Comparison of ENCODE assay signal across 1 cellular context in the genomic region with DNA sequence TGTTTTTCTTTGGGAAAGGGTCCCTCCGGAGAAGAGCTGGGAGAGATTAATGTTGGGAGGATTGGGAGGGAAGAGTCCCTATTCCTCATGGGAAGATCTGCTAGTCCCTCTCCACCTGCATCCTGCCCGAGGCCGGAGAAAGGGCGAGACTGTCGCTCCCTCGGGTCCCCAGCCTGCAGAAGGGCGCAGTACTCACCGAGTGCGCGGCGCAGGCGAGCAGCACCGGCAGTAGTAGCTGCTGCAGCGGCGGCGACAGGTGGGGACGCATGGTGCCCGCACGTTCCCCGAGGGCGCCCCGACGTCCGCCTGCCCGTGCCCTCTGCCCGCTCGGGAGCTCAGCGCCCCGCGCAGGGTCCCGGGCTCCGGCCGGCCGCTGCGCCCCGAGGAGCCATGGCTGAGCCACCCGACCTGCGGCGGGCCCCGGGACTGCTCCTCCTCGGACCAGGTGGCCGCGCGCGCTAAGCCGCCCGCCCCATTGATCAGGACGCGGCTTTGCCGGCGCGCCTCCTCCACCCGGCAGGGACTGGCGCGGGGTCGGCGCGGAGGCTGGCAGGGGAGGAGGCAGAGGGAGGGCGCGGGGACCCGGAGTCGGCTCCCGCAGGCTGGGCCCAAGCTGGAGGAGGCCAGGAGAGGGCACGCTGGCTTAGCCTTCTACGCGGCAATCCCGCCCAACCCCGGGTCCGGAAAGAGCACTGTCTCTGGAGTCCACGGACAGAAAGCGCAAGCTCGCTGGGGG.
A peak's percentile ranks its signal among the peaks of the same experiment; 100 is the strongest.
TF ChIP-seq lines count a peak whose summit lies in the region.

A gene (minus strand): TSS at position 525 of the 736 bp plus-strand sequence. CDS start 257 bp downstream, at position 268.

TF ChIP-seq in WTC11, 78 proteins besides CTCF, POLR2A, EP300 and RAD21 (continued from another document and continues in another):
- TF ChIP-seq, protein P1, sequence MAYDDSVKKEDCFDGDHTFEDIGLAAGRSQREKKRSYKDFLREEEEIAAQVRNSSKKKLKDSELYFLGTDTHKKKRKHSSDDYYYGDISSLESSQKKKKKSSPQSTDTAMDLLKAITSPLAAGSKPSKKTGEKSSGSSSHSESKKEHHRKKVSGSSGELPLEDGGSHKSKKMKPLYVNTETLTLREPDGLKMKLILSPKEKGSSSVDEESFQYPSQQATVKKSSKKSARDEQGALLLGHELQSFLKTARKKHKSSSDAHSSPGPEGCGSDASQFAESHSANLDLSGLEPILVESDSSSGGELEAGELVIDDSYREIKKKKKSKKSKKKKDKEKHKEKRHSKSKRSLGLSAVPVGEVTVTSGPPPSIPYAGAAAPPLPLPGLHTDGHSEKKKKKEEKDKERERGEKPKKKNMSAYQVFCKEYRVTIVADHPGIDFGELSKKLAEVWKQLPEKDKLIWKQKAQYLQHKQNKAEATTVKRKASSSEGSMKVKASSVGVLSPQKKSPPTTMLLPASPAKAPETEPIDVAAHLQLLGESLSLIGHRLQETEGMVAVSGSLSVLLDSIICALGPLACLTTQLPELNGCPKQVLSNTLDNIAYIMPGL (CRISPR knock-in tag; IDR thresholded peaks at IDR 0.05), result peak; percentile 65
- no peak for TF ChIP-seq TEAD4 (CRISPR knock-in tag; IDR thresholded peaks at IDR 0.05)
- TF ChIP-seq NR3C1 (CRISPR knock-in tag; conservative IDR thresholded peaks at IDR 0.05; ENCODE audit: low read depth), result no peak
- TF ChIP-seq ZBTB21 (CRISPR knock-in tag; IDR thresholded peaks at IDR 0.05; ENCODE audit: borderline replicate concordance), result no peak
- peak; percentile 49; the same call in 1 of the 2 replicates for TF ChIP-seq ZNF263 (CRISPR knock-in tag; IDR thresholded peaks at IDR 0.05; ENCODE audit: low read depth)
- no peak for TF ChIP-seq NFE2L1 (CRISPR knock-in tag; IDR thresholded peaks at IDR 0.05)
- TF ChIP-seq MXD4 (CRISPR knock-in tag; IDR thresholded peaks at IDR 0.05; ENCODE audit: borderline replicate concordance), result no peak
- no peak; the same call in 1 of the 2 replicates for TF ChIP-seq ESRRA (CRISPR knock-in tag; IDR thresholded peaks at IDR 0.05; ENCODE audit: borderline replicate concordance)
- TF ChIP-seq, protein P2, sequence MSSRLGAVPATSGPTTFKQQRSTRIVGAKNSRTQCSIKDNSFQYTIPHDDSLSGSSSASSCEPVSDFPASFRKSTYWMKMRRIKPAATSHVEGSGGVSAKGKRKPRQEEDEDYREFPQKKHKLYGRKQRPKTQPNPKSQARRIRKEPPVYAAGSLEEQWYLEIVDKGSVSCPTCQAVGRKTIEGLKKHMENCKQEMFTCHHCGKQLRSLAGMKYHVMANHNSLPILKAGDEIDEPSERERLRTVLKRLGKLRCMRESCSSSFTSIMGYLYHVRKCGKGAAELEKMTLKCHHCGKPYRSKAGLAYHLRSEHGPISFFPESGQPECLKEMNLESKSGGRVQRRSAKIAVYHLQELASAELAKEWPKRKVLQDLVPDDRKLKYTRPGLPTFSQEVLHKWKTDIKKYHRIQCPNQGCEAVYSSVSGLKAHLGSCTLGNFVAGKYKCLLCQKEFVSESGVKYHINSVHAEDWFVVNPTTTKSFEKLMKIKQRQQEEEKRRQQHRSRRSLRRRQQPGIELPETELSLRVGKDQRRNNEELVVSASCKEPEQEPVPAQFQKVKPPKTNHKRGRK (CRISPR knock-in tag; IDR thresholded peaks at IDR 0.05; ENCODE audit: borderline replicate concordance), result no peak
- no peak for TF ChIP-seq ZNF671 (CRISPR knock-in tag; IDR thresholded peaks at IDR 0.05)
- TF ChIP-seq, protein P3, sequence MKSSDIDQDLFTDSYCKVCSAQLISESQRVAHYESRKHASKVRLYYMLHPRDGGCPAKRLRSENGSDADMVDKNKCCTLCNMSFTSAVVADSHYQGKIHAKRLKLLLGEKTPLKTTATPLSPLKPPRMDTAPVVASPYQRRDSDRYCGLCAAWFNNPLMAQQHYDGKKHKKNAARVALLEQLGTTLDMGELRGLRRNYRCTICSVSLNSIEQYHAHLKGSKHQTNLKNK (CRISPR knock-in tag; IDR thresholded peaks at IDR 0.05), result no peak
- no peak for TF ChIP-seq SOX15 (CRISPR knock-in tag; IDR thresholded peaks at IDR 0.05)
- TF ChIP-seq MYBL2 (CRISPR knock-in tag; IDR thresholded peaks at IDR 0.05), result 0 out of 2 replicates have a peak, but pooled peaks have one; percentile 67
- TF ChIP-seq, protein P4, sequence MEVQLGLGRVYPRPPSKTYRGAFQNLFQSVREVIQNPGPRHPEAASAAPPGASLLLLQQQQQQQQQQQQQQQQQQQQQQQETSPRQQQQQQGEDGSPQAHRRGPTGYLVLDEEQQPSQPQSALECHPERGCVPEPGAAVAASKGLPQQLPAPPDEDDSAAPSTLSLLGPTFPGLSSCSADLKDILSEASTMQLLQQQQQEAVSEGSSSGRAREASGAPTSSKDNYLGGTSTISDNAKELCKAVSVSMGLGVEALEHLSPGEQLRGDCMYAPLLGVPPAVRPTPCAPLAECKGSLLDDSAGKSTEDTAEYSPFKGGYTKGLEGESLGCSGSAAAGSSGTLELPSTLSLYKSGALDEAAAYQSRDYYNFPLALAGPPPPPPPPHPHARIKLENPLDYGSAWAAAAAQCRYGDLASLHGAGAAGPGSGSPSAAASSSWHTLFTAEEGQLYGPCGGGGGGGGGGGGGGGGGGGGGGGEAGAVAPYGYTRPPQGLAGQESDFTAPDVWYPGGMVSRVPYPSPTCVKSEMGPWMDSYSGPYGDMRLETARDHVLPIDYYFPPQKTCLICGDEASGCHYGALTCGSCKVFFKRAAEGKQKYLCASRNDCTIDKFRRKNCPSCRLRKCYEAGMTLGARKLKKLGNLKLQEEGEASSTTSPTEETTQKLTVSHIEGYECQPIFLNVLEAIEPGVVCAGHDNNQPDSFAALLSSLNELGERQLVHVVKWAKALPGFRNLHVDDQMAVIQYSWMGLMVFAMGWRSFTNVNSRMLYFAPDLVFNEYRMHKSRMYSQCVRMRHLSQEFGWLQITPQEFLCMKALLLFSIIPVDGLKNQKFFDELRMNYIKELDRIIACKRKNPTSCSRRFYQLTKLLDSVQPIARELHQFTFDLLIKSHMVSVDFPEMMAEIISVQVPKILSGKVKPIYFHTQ (CRISPR knock-in tag; IDR thresholded peaks at IDR 0.05), result no peak
- TF ChIP-seq, protein P5, sequence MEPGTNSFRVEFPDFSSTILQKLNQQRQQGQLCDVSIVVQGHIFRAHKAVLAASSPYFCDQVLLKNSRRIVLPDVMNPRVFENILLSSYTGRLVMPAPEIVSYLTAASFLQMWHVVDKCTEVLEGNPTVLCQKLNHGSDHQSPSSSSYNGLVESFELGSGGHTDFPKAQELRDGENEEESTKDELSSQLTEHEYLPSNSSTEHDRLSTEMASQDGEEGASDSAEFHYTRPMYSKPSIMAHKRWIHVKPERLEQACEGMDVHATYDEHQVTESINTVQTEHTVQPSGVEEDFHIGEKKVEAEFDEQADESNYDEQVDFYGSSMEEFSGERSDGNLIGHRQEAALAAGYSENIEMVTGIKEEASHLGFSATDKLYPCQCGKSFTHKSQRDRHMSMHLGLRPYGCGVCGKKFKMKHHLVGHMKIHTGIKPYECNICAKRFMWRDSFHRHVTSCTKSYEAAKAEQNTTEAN (CRISPR knock-in tag; IDR thresholded peaks at IDR 0.05), result no peak
- no peak for TF ChIP-seq ZNF232 (CRISPR knock-in tag; IDR thresholded peaks at IDR 0.05)
- TF ChIP-seq, protein P6, sequence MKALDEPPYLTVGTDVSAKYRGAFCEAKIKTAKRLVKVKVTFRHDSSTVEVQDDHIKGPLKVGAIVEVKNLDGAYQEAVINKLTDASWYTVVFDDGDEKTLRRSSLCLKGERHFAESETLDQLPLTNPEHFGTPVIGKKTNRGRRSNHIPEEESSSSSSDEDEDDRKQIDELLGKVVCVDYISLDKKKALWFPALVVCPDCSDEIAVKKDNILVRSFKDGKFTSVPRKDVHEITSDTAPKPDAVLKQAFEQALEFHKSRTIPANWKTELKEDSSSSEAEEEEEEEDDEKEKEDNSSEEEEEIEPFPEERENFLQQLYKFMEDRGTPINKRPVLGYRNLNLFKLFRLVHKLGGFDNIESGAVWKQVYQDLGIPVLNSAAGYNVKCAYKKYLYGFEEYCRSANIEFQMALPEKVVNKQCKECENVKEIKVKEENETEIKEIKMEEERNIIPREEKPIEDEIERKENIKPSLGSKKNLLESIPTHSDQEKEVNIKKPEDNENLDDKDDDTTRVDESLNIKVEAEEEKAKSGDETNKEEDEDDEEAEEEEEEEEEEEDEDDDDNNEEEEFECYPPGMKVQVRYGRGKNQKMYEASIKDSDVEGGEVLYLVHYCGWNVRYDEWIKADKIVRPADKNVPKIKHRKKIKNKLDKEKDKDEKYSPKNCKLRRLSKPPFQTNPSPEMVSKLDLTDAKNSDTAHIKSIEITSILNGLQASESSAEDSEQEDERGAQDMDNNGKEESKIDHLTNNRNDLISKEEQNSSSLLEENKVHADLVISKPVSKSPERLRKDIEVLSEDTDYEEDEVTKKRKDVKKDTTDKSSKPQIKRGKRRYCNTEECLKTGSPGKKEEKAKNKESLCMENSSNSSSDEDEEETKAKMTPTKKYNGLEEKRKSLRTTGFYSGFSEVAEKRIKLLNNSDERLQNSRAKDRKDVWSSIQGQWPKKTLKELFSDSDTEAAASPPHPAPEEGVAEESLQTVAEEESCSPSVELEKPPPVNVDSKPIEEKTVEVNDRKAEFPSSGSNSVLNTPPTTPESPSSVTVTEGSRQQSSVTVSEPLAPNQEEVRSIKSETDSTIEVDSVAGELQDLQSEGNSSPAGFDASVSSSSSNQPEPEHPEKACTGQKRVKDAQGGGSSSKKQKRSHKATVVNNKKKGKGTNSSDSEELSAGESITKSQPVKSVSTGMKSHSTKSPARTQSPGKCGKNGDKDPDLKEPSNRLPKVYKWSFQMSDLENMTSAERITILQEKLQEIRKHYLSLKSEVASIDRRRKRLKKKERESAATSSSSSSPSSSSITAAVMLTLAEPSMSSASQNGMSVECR (CRISPR knock-in tag; IDR thresholded peaks at IDR 0.05; ENCODE audit: borderline replicate concordance), result peak; percentile 63; the same call in 1 of the 2 replicates
- no peak for TF ChIP-seq SP1 (CRISPR knock-in tag; conservative IDR thresholded peaks at IDR 0.05)
- TF ChIP-seq, protein P7, sequence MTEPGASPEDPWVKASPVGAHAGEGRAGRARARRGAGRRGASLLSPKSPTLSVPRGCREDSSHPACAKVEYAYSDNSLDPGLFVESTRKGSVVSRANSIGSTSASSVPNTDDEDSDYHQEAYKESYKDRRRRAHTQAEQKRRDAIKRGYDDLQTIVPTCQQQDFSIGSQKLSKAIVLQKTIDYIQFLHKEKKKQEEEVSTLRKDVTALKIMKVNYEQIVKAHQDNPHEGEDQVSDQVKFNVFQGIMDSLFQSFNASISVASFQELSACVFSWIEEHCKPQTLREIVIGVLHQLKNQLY (CRISPR knock-in tag; IDR thresholded peaks at IDR 0.05), result no peak
- no peak for TF ChIP-seq ATF1 (CRISPR knock-in tag; IDR thresholded peaks at IDR 0.05)
- TF ChIP-seq, protein P8, sequence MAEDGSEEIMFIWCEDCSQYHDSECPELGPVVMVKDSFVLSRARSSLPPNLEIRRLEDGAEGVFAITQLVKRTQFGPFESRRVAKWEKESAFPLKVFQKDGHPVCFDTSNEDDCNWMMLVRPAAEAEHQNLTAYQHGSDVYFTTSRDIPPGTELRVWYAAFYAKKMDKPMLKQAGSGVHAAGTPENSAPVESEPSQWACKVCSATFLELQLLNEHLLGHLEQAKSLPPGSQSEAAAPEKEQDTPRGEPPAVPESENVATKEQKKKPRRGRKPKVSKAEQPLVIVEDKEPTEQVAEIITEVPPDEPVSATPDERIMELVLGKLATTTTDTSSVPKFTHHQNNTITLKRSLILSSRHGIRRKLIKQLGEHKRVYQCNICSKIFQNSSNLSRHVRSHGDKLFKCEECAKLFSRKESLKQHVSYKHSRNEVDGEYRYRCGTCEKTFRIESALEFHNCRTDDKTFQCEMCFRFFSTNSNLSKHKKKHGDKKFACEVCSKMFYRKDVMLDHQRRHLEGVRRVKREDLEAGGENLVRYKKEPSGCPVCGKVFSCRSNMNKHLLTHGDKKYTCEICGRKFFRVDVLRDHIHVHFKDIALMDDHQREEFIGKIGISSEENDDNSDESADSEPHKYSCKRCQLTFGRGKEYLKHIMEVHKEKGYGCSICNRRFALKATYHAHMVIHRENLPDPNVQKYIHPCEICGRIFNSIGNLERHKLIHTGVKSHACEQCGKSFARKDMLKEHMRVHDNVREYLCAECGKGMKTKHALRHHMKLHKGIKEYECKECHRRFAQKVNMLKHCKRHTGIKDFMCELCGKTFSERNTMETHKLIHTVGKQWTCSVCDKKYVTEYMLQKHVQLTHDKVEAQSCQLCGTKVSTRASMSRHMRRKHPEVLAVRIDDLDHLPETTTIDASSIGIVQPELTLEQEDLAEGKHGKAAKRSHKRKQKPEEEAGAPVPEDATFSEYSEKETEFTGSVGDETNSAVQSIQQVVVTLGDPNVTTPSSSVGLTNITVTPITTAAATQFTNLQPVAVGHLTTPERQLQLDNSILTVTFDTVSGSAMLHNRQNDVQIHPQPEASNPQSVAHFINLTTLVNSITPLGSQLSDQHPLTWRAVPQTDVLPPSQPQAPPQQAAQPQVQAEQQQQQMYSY (CRISPR knock-in tag; IDR thresholded peaks at IDR 0.05), result peak; percentile 29; the same call in 1 of the 2 replicates
- TF ChIP-seq FOXK1 (CRISPR knock-in tag; IDR thresholded peaks at IDR 0.05), result peak; percentile 32; the same call in 1 of the 2 replicates
- TF ChIP-seq, protein P9, sequence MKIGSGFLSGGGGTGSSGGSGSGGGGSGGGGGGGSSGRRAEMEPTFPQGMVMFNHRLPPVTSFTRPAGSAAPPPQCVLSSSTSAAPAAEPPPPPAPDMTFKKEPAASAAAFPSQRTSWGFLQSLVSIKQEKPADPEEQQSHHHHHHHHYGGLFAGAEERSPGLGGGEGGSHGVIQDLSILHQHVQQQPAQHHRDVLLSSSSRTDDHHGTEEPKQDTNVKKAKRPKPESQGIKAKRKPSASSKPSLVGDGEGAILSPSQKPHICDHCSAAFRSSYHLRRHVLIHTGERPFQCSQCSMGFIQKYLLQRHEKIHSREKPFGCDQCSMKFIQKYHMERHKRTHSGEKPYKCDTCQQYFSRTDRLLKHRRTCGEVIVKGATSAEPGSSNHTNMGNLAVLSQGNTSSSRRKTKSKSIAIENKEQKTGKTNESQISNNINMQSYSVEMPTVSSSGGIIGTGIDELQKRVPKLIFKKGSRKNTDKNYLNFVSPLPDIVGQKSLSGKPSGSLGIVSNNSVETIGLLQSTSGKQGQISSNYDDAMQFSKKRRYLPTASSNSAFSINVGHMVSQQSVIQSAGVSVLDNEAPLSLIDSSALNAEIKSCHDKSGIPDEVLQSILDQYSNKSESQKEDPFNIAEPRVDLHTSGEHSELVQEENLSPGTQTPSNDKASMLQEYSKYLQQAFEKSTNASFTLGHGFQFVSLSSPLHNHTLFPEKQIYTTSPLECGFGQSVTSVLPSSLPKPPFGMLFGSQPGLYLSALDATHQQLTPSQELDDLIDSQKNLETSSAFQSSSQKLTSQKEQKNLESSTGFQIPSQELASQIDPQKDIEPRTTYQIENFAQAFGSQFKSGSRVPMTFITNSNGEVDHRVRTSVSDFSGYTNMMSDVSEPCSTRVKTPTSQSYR (CRISPR knock-in tag; IDR thresholded peaks at IDR 0.05), result no peak
- no peak for TF ChIP-seq FOXJ3 (CRISPR knock-in tag; IDR thresholded peaks at IDR 0.05; ENCODE audit: borderline replicate concordance)
- no peak for TF ChIP-seq KAT7 (CRISPR knock-in tag; IDR thresholded peaks at IDR 0.05; ENCODE audit: borderline replicate concordance)
- no peak for TF ChIP-seq NR2C2 (CRISPR knock-in tag; IDR thresholded peaks at IDR 0.05)
- TF ChIP-seq, protein P10, sequence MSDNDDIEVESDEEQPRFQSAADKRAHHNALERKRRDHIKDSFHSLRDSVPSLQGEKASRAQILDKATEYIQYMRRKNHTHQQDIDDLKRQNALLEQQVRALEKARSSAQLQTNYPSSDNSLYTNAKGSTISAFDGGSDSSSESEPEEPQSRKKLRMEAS (CRISPR knock-in tag; IDR thresholded peaks at IDR 0.05), result peak; percentile 57; the same call in 1 of the 2 replicates
- TF ChIP-seq ZNF317 (CRISPR knock-in tag; IDR thresholded peaks at IDR 0.05; ENCODE audit: borderline replicate concordance, low read depth), result no peak
- peak; percentile 62; the same call in 1 of the 2 replicates for TF ChIP-seq TEAD1 (CRISPR knock-in tag; IDR thresholded peaks at IDR 0.05)
- TF ChIP-seq GRHL2 (CRISPR knock-in tag; IDR thresholded peaks at IDR 0.05; ENCODE audit: insufficient replicate concordance, severe bottlenecking), result no peak
- peak; percentile 66; the same call in 1 of the 2 replicates for TF ChIP-seq FOXP1 (CRISPR knock-in tag; IDR thresholded peaks at IDR 0.05; ENCODE audit: borderline replicate concordance)
- TF ChIP-seq ETV6 (CRISPR knock-in tag; IDR thresholded peaks at IDR 0.05), result peak; percentile 59; the same call in 1 of the 2 replicates
- TF ChIP-seq SMAD3 (CRISPR knock-in tag; IDR thresholded peaks at IDR 0.05; ENCODE audit: borderline replicate concordance), result no peak
